Comparison of ENCODE assay signal across 11 cellular contexts in the genomic region with DNA sequence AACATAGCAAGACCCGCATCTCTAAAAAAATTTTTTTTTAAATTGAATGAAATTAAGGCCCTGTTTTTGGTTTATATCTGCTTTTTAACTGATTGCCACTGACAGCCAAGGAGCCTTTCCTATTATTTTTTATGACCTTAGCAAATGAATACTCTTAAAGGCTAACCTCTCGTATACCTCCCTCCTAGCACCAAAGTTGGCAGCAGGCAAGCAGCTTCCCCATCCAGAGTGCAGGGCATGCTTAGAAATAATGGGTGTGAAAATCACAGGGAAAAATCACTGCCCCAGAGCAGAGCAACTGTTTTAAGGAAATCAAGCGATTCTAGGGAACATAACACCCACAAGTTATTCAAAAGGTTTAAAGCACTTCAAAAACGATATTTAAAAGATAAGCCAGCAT. TPM values are rescaled to one million over a fixed set of nuclear protein-coding genes. Genes with fewer than 3 reads are reported as not detected.
"Had no signal": no experiment of that assay in that cellular context is flagged by ENCODE, and none has a peak within 500 bp of the region (broad histone marks: within the 10 kb centered on the region; RNA-seq: fewer than 3 reads in every experiment).

No MANE protein-coding gene starts in this region.

- H3K27ac ChIP-seq: GM23248 had no signal

- FAIRE-seq: H1, H54 had no signal

- H3K9me3 ChIP-seq: HAP-1 had no signal

- H3K4me1 ChIP-seq: HAP-1 had no signal

- H2AFZ ChIP-seq: GM23248, GM23338 had no signal

- H3K4me2 ChIP-seq: GM23338 had no signal

- H3K9ac ChIP-seq: GM23248 had no signal

- H3K4me3 ChIP-seq: GM23248, GM23338, HAP-1 had no signal

- ATAC-seq: GM23338, HCT116 had no signal

- H3K36me3 ChIP-seq: HAP-1 had no signal

- DNase-seq: GM23248, GOT3, H7, H9, HCEC 1CT, HFFc6 had no signal

RNA-seq across cellular contexts. Expression of a gene that starts 20.7 kb away (rescaled TPM):
- total RNA-seq: GM23248, HFFc6 had no signal
- polyA plus RNA-seq: GM23248 had no signal

RNA-seq across cellular contexts. Expression of a gene that starts 32.4 kb away (rescaled TPM):
- total RNA-seq: H1 had no signal

RNA-seq across cellular contexts. Expression of a gene that starts 33.1 kb away (rescaled TPM):
- total RNA-seq: GM23338, H1, H7, H9, HFFc6 had no signal
- polyA plus RNA-seq: GM23338, H1 had no signal
